Comparison of ENCODE assay signal across 15 cellular contexts in genomic region chr14:91225025-91225424, GRCh38. TPM values are rescaled to one million over a fixed set of nuclear protein-coding genes. Genes with fewer than 3 reads are reported as not detected.
DNase-seq lines count a peak whose midpoint lies in the region; ATAC-seq lines count a peak whose summit lies in the region.
"Had no signal": no experiment of that assay in that cellular context is flagged by ENCODE, and none has a peak within 500 bp of the region (broad histone marks: within the 10 kb centered on the region; RNA-seq: fewer than 3 reads in every experiment).

No MANE protein-coding gene starts in this region.

- no peaks in the 10 kb centered on the region for H3K27me3 Mint-ChIP-seq in activated T-helper 17 cell treated with anti-CD3 and anti-CD28 coated beads, Interleukin-2, amount 50 U/mL, for 72 hours
- H3K27me3 Mint-ChIP-seq: naive thymus-derived CD8-positive, alpha-beta T cell had no signal

- peak overlapping the region; percentile 82 for H3K4me3 Mint-ChIP-seq in activated T-helper 17 cell treated with anti-CD3 and anti-CD28 coated beads, Interleukin-2, amount 50 U/mL, for 72 hours

- peak overlapping the region; percentile 96 for H3K27ac Mint-ChIP-seq in activated T-helper 17 cell treated with anti-CD3 and anti-CD28 coated beads, Interleukin-2, amount 50 U/mL, for 72 hours

- peaks cover 57% of the 10 kb centered on the region for H3K36me3 Mint-ChIP-seq in activated T-helper 17 cell treated with anti-CD3 and anti-CD28 coated beads, Interleukin-2, amount 50 U/mL, for 72 hours (ENCODE audit: low read depth)

- peaks cover 74% of the 10 kb centered on the region for H3K4me1 Mint-ChIP-seq in activated T-helper 17 cell treated with anti-CD3 and anti-CD28 coated beads, Interleukin-2, amount 50 U/mL, for 72 hours

- no peak for ATAC-seq in activated T-helper 17 cell treated with anti-CD3 and anti-CD28 coated beads, Interleukin-2, amount 50 U/mL, for 72 hours (replicated peaks)
- ATAC-seq in HG03159 (IDR thresholded peaks at IDR 0.05; ENCODE audit: unreplicated experiment), result no peak
- ATAC-seq: activated T-cell treated with anti-CD3 and anti-CD28 coated beads, Interleukin-2, amount 50 U/mL, for 72 hours; naive thymus-derived CD8-positive, alpha-beta T cell had no signal

- peak; percentile 100 for DNase-seq in DMS79 treated with DMSO at 0.1 percent for 48 hours (lab: John Stamatoyannopoulos, UW)
- peak; percentile 49 for DNase-seq in LHCN-M2 (ENCODE audit: low read depth)
- DNase-seq in iris pigment epithelial cell (ENCODE audit: low read depth), result peak; percentile 24
- DNase-seq in amniotic stem cell (lab: John Stamatoyannopoulos, UW), result no peak
- DNase-seq in NCI-H1105 treated with DMSO at 0.1 percent for 48 hours (lab: John Stamatoyannopoulos, UW), result no peak
- no peak for DNase-seq in NCI-H446 treated with DMSO at 0.1 percent for 48 hours (lab: John Stamatoyannopoulos, UW)
- DNase-seq: activated T-cell treated with anti-CD3 and anti-CD28 coated beads, Interleukin-2, amount 50 U/mL, for 72 hours; brain microvascular endothelial cell; H7; NCI-H146; NCI-H748 treated with DMSO at 0.1 percent for 48 hours; stimulated activated CD4-positive, alpha-beta T cell treated with anti-CD3 and anti-CD28 coated beads, Interleukin-15, amount 100 ng/mL, for 24 hours had no signal

- H3K9me3 Mint-ChIP-seq in activated T-helper 17 cell treated with anti-CD3 and anti-CD28 coated beads, Interleukin-2, amount 50 U/mL, for 72 hours, result peaks cover 4% of the 10 kb centered on the region

RNA-seq across cellular contexts. Expression of gene GPR68, which starts 19.5 kb away (rescaled TPM):
- 6.5 and 8.6 TPM in 2 replicates for total RNA-seq in LHCN-M2 (2014; rRNA removed)
- 2.4 TPM for polyA plus RNA-seq in LHCN-M2 (2012)
- 10 to 100 TPM; 36.8 to 44.8 TPM for total RNA-seq in activated T-helper 17 cell treated with anti-CD3 and anti-CD28 coated beads, Interleukin-2, amount 50 U/mL, for 72 hours

Comparison
In these comparisons a context has a peak if more than half of its experiments do, and no peak if none do; other contexts are left out.
1. DNase-seq: peak in DMS79 treated with DMSO at 0.1 percent for 48 hours (single experiment), LHCN-M2 (single experiment) and iris pigment epithelial cell (single experiment); none in amniotic stem cell (single experiment), NCI-H1105 treated with DMSO at 0.1 percent for 48 hours (single experiment) and NCI-H446 treated with DMSO at 0.1 percent for 48 hours (single experiment).